ENCODE assay signal across 8 cellular contexts in genomic region chr7:100157334-100158228, GRCh38. TPM values are rescaled to one million over a fixed set of nuclear protein-coding genes. Genes with fewer than 3 reads are reported as not detected.
A peak's percentile ranks its signal among the peaks of the same experiment; 100 is the strongest.
DNase-seq lines count a peak whose midpoint lies in the region; ATAC-seq and TF ChIP-seq lines count a peak whose summit lies in the region.

No MANE protein-coding gene starts in this region.

- no peaks in the 10 kb centered on the region for H3K9me3 Mint-ChIP-seq in activated naive CD8-positive, alpha-beta T cell (ENCODE audit: low read depth)

- peaks cover 49% of the 10 kb centered on the region for H3K4me1 Mint-ChIP-seq in activated naive CD8-positive, alpha-beta T cell (ENCODE audit: low read depth)

- H3K4me3 ChIP-seq in HUES64 (ENCODE audit: low read length): peak overlapping the region; percentile 80
- peak overlapping the region; percentile 95 for H3K4me3 ChIP-seq in left ventricle myocardium inferior

- peaks cover 45% of the 10 kb centered on the region for H3K36me3 ChIP-seq in HUES64 (ENCODE audit: insufficient read depth, low read length)
- peaks cover 37% of the 10 kb centered on the region for H3K36me3 ChIP-seq in left ventricle myocardium inferior

- no peaks in the 10 kb centered on the region for H3K27me3 Mint-ChIP-seq in activated naive CD8-positive, alpha-beta T cell

- peak overlapping the region; percentile 79 for H3K9ac ChIP-seq in HUES64 (ENCODE audit: low read depth, low read length)

- TF ChIP-seq CTCF in left ventricle myocardium inferior (IDR thresholded peaks at IDR 0.05; ENCODE audit: borderline replicate concordance): peak; percentile 15

- no peak for ATAC-seq in GM18498 (IDR thresholded peaks at IDR 0.05; ENCODE audit: unreplicated experiment)

- intact Hi-C loops in left ventricle myocardium inferior (cut with micrococcal nuclease): no loop called here

- H3K4me3 Mint-ChIP-seq in activated naive CD8-positive, alpha-beta T cell: peak overlapping the region; percentile 85

- peaks cover 13% of the 10 kb centered on the region; the same call in 1 of the 2 replicates for H3K4me1 ChIP-seq in HUES64 (ENCODE audit: insufficient read depth, low read length)
- peaks cover 26% of the 10 kb centered on the region for H3K4me1 ChIP-seq in left ventricle myocardium inferior

- WGBS in HUES64: 12% methylated on average over 31 of the region's 32 CpGs

- H3K36me3 Mint-ChIP-seq in activated naive CD8-positive, alpha-beta T cell: no peaks in the 10 kb centered on the region

- DNase-seq in DMS114 treated with DMSO at 0.1 percent for 48 hours (lab: John Stamatoyannopoulos, UW; ENCODE audit: unreplicated experiment) (peak; percentile 21), left ventricle myocardium inferior (no peak), renal cortical epithelial cell (ENCODE audit: low read depth) (peak; percentile 80), pons (ENCODE audit: low spot score) (no peak), GDM1 (lab: John Stamatoyannopoulos, UW) (no peak)

- peak overlapping the region; percentile 67 for H3K27ac Mint-ChIP-seq in activated naive CD8-positive, alpha-beta T cell

- no peaks in the 10 kb centered on the region for H3K9me3 ChIP-seq in HUES64 (ENCODE audit: insufficient read depth, low read depth, low read length)
- H3K9me3 ChIP-seq in left ventricle myocardium inferior (replicated peaks): no peaks in the 10 kb centered on the region

- peak overlapping the region; percentile 82; the same call in 1 of the 2 replicates for H3K27ac ChIP-seq in HUES64 (ENCODE audit: low read depth, low read length)
- peak overlapping the region; percentile 87 for H3K27ac ChIP-seq in left ventricle myocardium inferior (replicated peaks)

- H3K27me3 ChIP-seq in HUES64 (ENCODE audit: insufficient read depth, low read length): no peaks in the 10 kb centered on the region
- no peaks in the 10 kb centered on the region for H3K27me3 ChIP-seq in left ventricle myocardium inferior (ENCODE audit: low read depth)

RNA-seq across cellular contexts. Expression of gene TRAPPC14, which starts 0.9 kb away (rescaled TPM):
- polyA plus RNA-seq in HUES64 (2013, experiment 1 of 2): 12.3 TPM
- polyA plus RNA-seq in HUES64 (2013, experiment 2 of 2): 11.9 TPM
- total RNA-seq in left ventricle myocardium inferior (7.1 TPM), renal cortical epithelial cell (4.0 and 4.6 TPM in 2 replicates)

RNA-seq across cellular contexts. Expression of gene LAMTOR4, which starts 8.9 kb away (rescaled TPM):
- 142 TPM for polyA plus RNA-seq in HUES64 (2013, experiment 1 of 2)
- polyA plus RNA-seq in HUES64 (2013, experiment 2 of 2): 156 TPM
- total RNA-seq in left ventricle myocardium inferior (100 TPM), renal cortical epithelial cell (58.4 and 86.1 TPM in 2 replicates)

RNA-seq across cellular contexts. Expression of gene GAL3ST4, which starts 10.8 kb away (rescaled TPM):
- polyA plus RNA-seq in HUES64 (2013, experiment 1 of 2): 2.9 TPM
- polyA plus RNA-seq in HUES64 (2013, experiment 2 of 2): 4.8 TPM
- total RNA-seq in left ventricle myocardium inferior: 1.5 TPM
- total RNA-seq in renal cortical epithelial cell: 0.75 TPM in 1 of 2 replicates, not detected in the other

RNA-seq across cellular contexts. Expression of gene GPC2, which starts 19.6 kb away (rescaled TPM):
- 25.8 TPM for polyA plus RNA-seq in HUES64 (2013, experiment 1 of 2)
- polyA plus RNA-seq in HUES64 (2013, experiment 2 of 2): 32.0 TPM
- total RNA-seq in left ventricle myocardium inferior (0.25 TPM), renal cortical epithelial cell (1.6 and 2.3 TPM in 2 replicates)

RNA-seq across cellular contexts. Expression of gene STAG3, which starts 20.1 kb away (rescaled TPM):
- polyA plus RNA-seq in HUES64 (2013, experiment 1 of 2): 1.7 TPM
- polyA plus RNA-seq in HUES64 (2013, experiment 2 of 2): 2.0 TPM
- total RNA-seq in left ventricle myocardium inferior (0.74 TPM), renal cortical epithelial cell (not detected in 2 replicates)

Comparison
In these comparisons a context has a peak if more than half of its experiments do, and no peak if none do; other contexts are left out.
1. DNase-seq: peak in DMS114 treated with DMSO at 0.1 percent for 48 hours (single experiment) and renal cortical epithelial cell (single experiment); none in left ventricle myocardium inferior (single experiment), pons (single experiment) and GDM1 (single experiment).